ENCODE assay signal across 9 cellular contexts in the genomic region with DNA sequence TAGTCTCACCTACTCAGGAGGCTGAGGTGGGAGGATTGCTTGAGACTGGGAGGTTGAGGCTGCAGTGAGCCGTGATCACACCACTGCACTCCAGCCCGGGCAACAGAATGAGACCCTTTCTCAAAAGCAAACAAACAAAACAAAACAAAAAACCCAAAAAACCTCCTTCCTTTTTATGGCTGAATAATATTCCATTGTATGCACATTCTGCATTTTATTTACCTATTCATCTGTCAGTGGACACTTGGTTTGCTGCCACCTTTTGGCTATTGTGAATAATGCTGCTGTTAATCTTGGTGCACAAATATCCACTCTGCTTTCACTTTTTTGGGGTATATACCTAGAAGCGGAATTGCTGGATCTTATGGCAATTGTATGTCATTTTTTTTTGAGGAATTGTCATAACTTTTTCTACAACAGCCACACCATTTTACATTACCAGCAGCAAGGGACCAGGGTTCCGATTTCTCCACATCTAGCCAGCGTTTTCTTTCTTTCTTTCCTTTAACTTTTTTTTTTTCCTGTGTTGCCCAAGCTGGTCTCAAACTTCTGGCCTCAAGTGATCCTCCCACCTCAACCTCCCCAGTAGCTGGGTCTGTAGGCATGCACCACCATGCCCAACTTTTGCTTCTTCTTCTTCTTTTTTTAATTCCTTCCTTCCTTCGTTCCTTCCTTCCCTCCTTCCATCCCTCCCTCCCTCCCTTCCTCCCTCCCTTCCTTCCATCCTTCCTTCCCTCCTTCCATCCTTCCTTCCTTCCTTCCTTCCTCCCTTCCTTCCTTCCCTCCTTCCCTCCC. TPM values are rescaled to one million over a fixed set of nuclear protein-coding genes. Genes with fewer than 3 reads are reported as not detected.
DNase-seq lines count a peak whose midpoint lies in the region; ATAC-seq, FAIRE-seq and TF ChIP-seq lines count a peak whose summit lies in the region.
"Had no signal": no experiment of that assay in that cellular context is flagged by ENCODE, and none has a peak within 500 bp of the region (broad histone marks: within the 10 kb centered on the region; RNA-seq: fewer than 3 reads in every experiment).

No MANE protein-coding gene starts in this region.

- no peak for ATAC-seq in HG02642 (IDR thresholded peaks at IDR 0.05; ENCODE audit: poor library complexity, unreplicated experiment)
- ATAC-seq: stimulated activated naive CD8-positive, alpha-beta T cell treated with anti-CD3 and anti-CD28 coated beads, Interleukin-15, amount 100 ng/mL, for 72 hours had no signal

- WGBS in sigmoid colon, 2 donors = 76 to 88% methylated on average over 6 of the region's 6 CpGs

- no peak for TF ChIP-seq POLR2A in sigmoid colon (IDR thresholded peaks at IDR 0.05)

- H3K27ac ChIP-seq in sigmoid colon = no peak overlapping the region

- peaks cover 0 to 6% (median 1%) of the 10 kb centered on the region in 4 donors for H3K9me3 ChIP-seq in sigmoid colon

- intact Hi-C loops in sigmoid colon (cut with DNase I) = no loop called here

- TF ChIP-seq EP300 in sigmoid colon (IDR thresholded peaks at IDR 0.05) = no peak

- DNase-seq in D721Med (ENCODE audit: insufficient read length, low spot score) = no peak
- DNase-seq in HT-29 (ENCODE audit: low spot score) = peak; percentile 58
- DNase-seq in astrocyte of the hippocampus (ENCODE audit: low read depth, low spot score) = peak; percentile 34
- DNase-seq in myocyte (ENCODE audit: low read depth) = peak; percentile 15
- DNase-seq in HTR-8/SVneo (ENCODE audit: insufficient read length, low spot score) = no peak
- no peak for DNase-seq in NCI-H526 treated with DMSO at 0.1 percent for 48 hours (lab: John Stamatoyannopoulos, UW)
- DNase-seq in sigmoid colon = no peak

- FAIRE-seq in D721Med (lab: Jason Lieb, UNC) (no peak), HTR-8/SVneo (lab: Jason Lieb, UNC) (no peak)

- peaks cover 4 to 28% (median 11%) of the 10 kb centered on the region in 3 donors for H3K27me3 ChIP-seq in sigmoid colon

- TF ChIP-seq CTCF in D721Med (IDR thresholded peaks at IDR 0.05; ENCODE audit: insufficient read depth, missing control alignments) (peak; percentile 59), sigmoid colon (IDR thresholded peaks at IDR 0.05) (peak in 2 of 4 experiments; percentile 29)

- no peaks in the 10 kb centered on the region for H3K36me3 ChIP-seq in sigmoid colon

- H3K4me3 ChIP-seq in sigmoid colon = no peak overlapping the region

- no peaks in the 10 kb centered on the region for H3K4me1 ChIP-seq in sigmoid colon

RNA-seq across cellular contexts. Expression of a gene that starts 30.6 kb away (rescaled TPM):
- total RNA-seq in HT-29 (2014; rRNA removed; shearing (Covaris generic)) = not detected in 2 replicates
- total RNA-seq in myocyte (not detected in 2 replicates), sigmoid colon (not detected)
- 0.09 TPM for polyA plus RNA-seq in myocyte (2012)
- under 1 TPM; 0.13 to 0.69 (median 0.60) TPM for polyA plus RNA-seq in sigmoid colon

Comparison
In these comparisons a context has a peak if more than half of its experiments do, and no peak if none do; other contexts are left out.
1. DNase-seq: peak in HT-29 (single experiment), astrocyte of the hippocampus (single experiment) and myocyte (single experiment); none in D721Med (single experiment), HTR-8/SVneo (single experiment), NCI-H526 treated with DMSO at 0.1 percent for 48 hours (single experiment) and sigmoid colon (single experiment).